In the genomic region with DNA sequence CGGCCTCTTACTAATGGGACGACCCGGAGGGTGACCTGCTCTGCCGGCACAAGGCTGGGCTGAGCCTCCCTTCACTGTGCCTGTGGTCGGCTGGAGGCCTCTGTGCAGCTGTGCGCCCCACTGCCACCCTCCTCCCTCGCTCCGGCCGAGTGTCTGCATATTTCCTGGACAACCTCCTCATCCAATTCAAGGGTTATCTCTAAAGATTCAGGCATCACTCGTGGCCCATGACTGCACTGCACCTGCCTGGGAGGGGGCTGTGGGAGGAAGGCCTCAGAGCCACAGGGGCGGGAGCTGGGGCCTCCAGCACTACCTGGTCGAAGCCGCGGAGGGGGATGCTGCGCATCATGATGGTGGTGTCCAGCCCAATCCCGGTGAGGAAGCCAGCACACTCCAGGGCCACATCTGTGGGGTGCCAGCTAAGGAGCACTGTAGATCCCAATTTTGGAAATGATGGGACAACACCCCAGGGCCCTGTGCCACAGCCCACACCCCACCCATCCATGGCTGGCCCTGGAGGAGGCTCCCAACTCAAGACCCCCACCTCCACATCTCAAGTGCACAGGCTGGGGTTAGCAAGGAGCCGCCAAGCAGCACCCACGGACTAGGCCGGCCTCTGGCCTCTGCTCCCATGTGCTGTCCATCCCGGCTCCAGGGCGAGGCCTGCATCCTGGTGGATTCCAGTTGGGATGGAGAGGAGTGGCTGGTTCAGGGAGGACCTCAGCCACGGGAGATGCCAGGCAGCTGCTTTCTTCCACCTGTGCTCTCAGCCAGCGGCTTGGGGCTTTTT, we compare ENCODE assay signal across 22 cellular contexts. TPM values are rescaled to one million over a fixed set of nuclear protein-coding genes. Genes with fewer than 3 reads are reported as not detected.
DNase-seq lines count a peak whose midpoint lies in the region; ATAC-seq, FAIRE-seq and TF ChIP-seq lines count a peak whose summit lies in the region.
"Had no signal": no experiment of that assay in that cellular context is flagged by ENCODE, and none has a peak within 500 bp of the region (broad histone marks: within the 10 kb centered on the region; RNA-seq: fewer than 3 reads in every experiment).

No MANE protein-coding gene starts in this region.

- H3K4me3 Mint-ChIP-seq in CD4-positive, CD25-positive, alpha-beta regulatory T cell: no peak overlapping the region
- H3K4me3 Mint-ChIP-seq: CD4-positive, alpha-beta memory T cell; H9; HFFc6 had no signal

- no peaks in the 10 kb centered on the region for H3K27me3 Mint-ChIP-seq in CD4-positive, CD25-positive, alpha-beta regulatory T cell
- H3K27me3 Mint-ChIP-seq: CD4-positive, alpha-beta memory T cell had no signal

- H3K9ac ChIP-seq in kidney (ENCODE audit: low read length in 2 of 2): no peak overlapping the region
- H3K9ac ChIP-seq: GM23248 had no signal

- no peak for FAIRE-seq in kidney (lab: Jason Lieb, UNC)
- FAIRE-seq: GM12878 had no signal

- peaks cover 2% of the 10 kb centered on the region for H3K36me3 ChIP-seq in CD4-positive, CD25-positive, alpha-beta regulatory T cell (ENCODE audit: control insufficient read depth, insufficient read depth, low read length)
- H3K36me3 ChIP-seq in KOPT-K1 (ENCODE audit: insufficient read depth, low read length) (no peaks in the 10 kb centered on the region), kidney (ENCODE audit: control insufficient read depth in 1 of 2, insufficient read depth in 2 of 2, low read length in 2 of 2) (peaks cover 7 to 12% of the 10 kb centered on the region in 2 donors)

- no peaks in the 10 kb centered on the region for H3K27me3 ChIP-seq in CD4-positive, CD25-positive, alpha-beta regulatory T cell (ENCODE audit: control insufficient read depth, insufficient read depth, low read length)
- no peaks in the 10 kb centered on the region for H3K27me3 ChIP-seq in foreskin keratinocyte
- H3K27me3 ChIP-seq: BE2C had no signal

- ATAC-seq in CD4-positive, CD25-positive, alpha-beta regulatory T cell (ENCODE audit: low read depth in 2 of 2): no peak
- ATAC-seq in GM18517 (IDR thresholded peaks at IDR 0.05; ENCODE audit: unreplicated experiment) (no peak), foreskin keratinocyte (no peak)
- ATAC-seq: GM12878, Panc1 had no signal

- TF ChIP-seq CTCF in kidney (IDR thresholded peaks at IDR 0.05; ENCODE audit: borderline replicate concordance, extremely low read depth, insufficient read depth) (no peak), foreskin keratinocyte (conservative IDR thresholded peaks at IDR 0.05) (no peak)

- no peak for DNase-seq in CD4-positive, CD25-positive, alpha-beta regulatory T cell
- DNase-seq in kidney (peak; percentile 62), foreskin keratinocyte (no peak)
- DNase-seq: BE2C; Caco-2; CD4-positive, alpha-beta memory T cell; DMS 273 treated with DMSO at 0.1 percent for 48 hours; DMS79 treated with DMSO at 0.1 percent for 48 hours; GM23248; H9; HFFc6; KG1; NCI-H1092 treated with DMSO at 0.1 percent for 48 hours; NCI-H146; NCI-H2029; NCI-H345; NCI-H524; NCI-H82 had no signal

- no peaks in the 10 kb centered on the region for H3K9me3 ChIP-seq in CD4-positive, CD25-positive, alpha-beta regulatory T cell (ENCODE audit: control insufficient read depth in 2 of 2, low read length in 2 of 2)
- H3K9me3 ChIP-seq in KOPT-K1 (ENCODE audit: insufficient read depth, low read length, poor library complexity, severe bottlenecking): no peaks in the 10 kb centered on the region
- H3K9me3 ChIP-seq in kidney (ENCODE audit: control insufficient read depth in 1 of 2, low read length in 2 of 2): no peaks in the 10 kb centered on the region
- H3K9me3 ChIP-seq: BE2C, Caco-2 had no signal

- intact Hi-C loops in kidney (cut with DNase I): no loop called here

- H3K4me1 ChIP-seq in CD4-positive, CD25-positive, alpha-beta regulatory T cell (ENCODE audit: control insufficient read depth, insufficient read depth, low read length, poor library complexity, severe bottlenecking): peaks cover 31% of the 10 kb centered on the region
- no peaks in the 10 kb centered on the region for H3K4me1 ChIP-seq in kidney (ENCODE audit: control insufficient read depth in 1 of 2, insufficient read depth in 1 of 2, low read depth in 1 of 2, low read length in 2 of 2)
- no peaks in the 10 kb centered on the region for H3K4me1 ChIP-seq in foreskin keratinocyte
- H3K4me1 ChIP-seq: Caco-2 had no signal

- peak overlapping the region in 2 of 3 donors; percentile 26 to 86 for H3K27ac Mint-ChIP-seq in CD4-positive, CD25-positive, alpha-beta regulatory T cell
- H3K27ac Mint-ChIP-seq: HFFc6 had no signal

- H3K9me3 Mint-ChIP-seq in CD4-positive, CD25-positive, alpha-beta regulatory T cell: no peaks in the 10 kb centered on the region
- H3K9me3 Mint-ChIP-seq: CD4-positive, alpha-beta memory T cell; H9; HFFc6 had no signal

- H3K27ac ChIP-seq in CD4-positive, CD25-positive, alpha-beta regulatory T cell (ENCODE audit: insufficient read depth, low read length, poor library complexity, severe bottlenecking): no peak overlapping the region
- H3K27ac ChIP-seq in KOPT-K1 (ENCODE audit: low read depth, low read length, poor library complexity, severe bottlenecking) (peak overlapping the region; percentile 98), kidney (ENCODE audit: low read depth in 2 of 2, low read length in 2 of 2) (no peak overlapping the region), foreskin keratinocyte (no peak overlapping the region)
- H3K27ac ChIP-seq: GM23248 had no signal

- peaks cover 5 to 46% (median 24%) of the 10 kb centered on the region in 4 donors for H3K4me1 Mint-ChIP-seq in CD4-positive, CD25-positive, alpha-beta regulatory T cell

- H3K4me3 ChIP-seq in CD4-positive, CD25-positive, alpha-beta regulatory T cell (ENCODE audit: low read depth, low read length): no peak overlapping the region
- no peak overlapping the region for H3K4me3 ChIP-seq in kidney (ENCODE audit: low read length in 2 of 2)
- H3K4me3 ChIP-seq: GM12878, GM23248 had no signal

- peaks cover 14% of the 10 kb centered on the region for H3K36me3 Mint-ChIP-seq in CD4-positive, CD25-positive, alpha-beta regulatory T cell

RNA-seq across cellular contexts. Expression of a gene that starts 43.2 kb away (rescaled TPM):
- total RNA-seq in CD4-positive, CD25-positive, alpha-beta regulatory T cell: 8.2 TPM
- 10 to 100 TPM; 13.3 to 29.8 (median 19.7) TPM for polyA plus RNA-seq in CD4-positive, CD25-positive, alpha-beta regulatory T cell
- total RNA-seq in kidney (4.4 TPM), foreskin keratinocyte (8.2 and 12.2 TPM in 2 replicates)
- polyA plus RNA-seq in kidney (ENCODE audit: insufficient read depth, low read depth, low replicate concordance) (4.0 TPM), foreskin keratinocyte (14.8 and 16.4 TPM in 2 replicates)

RNA-seq across cellular contexts. Expression of a gene that starts 43.2 kb away (rescaled TPM):
- 18.8 TPM for total RNA-seq in CD4-positive, CD25-positive, alpha-beta regulatory T cell
- polyA plus RNA-seq in CD4-positive, CD25-positive, alpha-beta regulatory T cell: 10 to 100 TPM in 2 of 4 donors, 1 to 10 TPM in 2; 7.5 to 12.6 (median 10.9) TPM
- total RNA-seq in kidney: 16.7 TPM
- 8.8 TPM for polyA plus RNA-seq in kidney (ENCODE audit: insufficient read depth, low read depth, low replicate concordance)
- total RNA-seq in foreskin keratinocyte: 21.9 and 24.7 TPM in 2 replicates
- polyA plus RNA-seq in foreskin keratinocyte: 18.0 and 18.1 TPM in 2 replicates

RNA-seq across cellular contexts. Expression of a gene that starts 43.7 kb away (rescaled TPM):
- 27.3 TPM for total RNA-seq in CD4-positive, CD25-positive, alpha-beta regulatory T cell
- polyA plus RNA-seq in CD4-positive, CD25-positive, alpha-beta regulatory T cell: 100 to 1,000 TPM in 1 of 4 donors, 10 to 100 TPM in 3; 89.2 to 106 (median 94.5) TPM
- 118 TPM for total RNA-seq in kidney
- polyA plus RNA-seq in kidney (ENCODE audit: insufficient read depth, low read depth, low replicate concordance): 244 TPM
- total RNA-seq in foreskin keratinocyte: 143 and 146 TPM in 2 replicates
- polyA plus RNA-seq in foreskin keratinocyte: 210 and 236 TPM in 2 replicates

RNA-seq across cellular contexts. Expression of a gene that starts 43.7 kb away (rescaled TPM):
- 25.7 TPM for total RNA-seq in CD4-positive, CD25-positive, alpha-beta regulatory T cell
- polyA plus RNA-seq in CD4-positive, CD25-positive, alpha-beta regulatory T cell: 10 to 100 TPM; 11.3 to 12.4 (median 11.7) TPM
- total RNA-seq in kidney (28.6 TPM), foreskin keratinocyte (24.2 and 28.8 TPM in 2 replicates)
- polyA plus RNA-seq in kidney (ENCODE audit: insufficient read depth, low read depth, low replicate concordance) (50.6 TPM), foreskin keratinocyte (30.1 and 38.9 TPM in 2 replicates)
